ENCODE assay signal across 17 cellular contexts in the genomic region with DNA sequence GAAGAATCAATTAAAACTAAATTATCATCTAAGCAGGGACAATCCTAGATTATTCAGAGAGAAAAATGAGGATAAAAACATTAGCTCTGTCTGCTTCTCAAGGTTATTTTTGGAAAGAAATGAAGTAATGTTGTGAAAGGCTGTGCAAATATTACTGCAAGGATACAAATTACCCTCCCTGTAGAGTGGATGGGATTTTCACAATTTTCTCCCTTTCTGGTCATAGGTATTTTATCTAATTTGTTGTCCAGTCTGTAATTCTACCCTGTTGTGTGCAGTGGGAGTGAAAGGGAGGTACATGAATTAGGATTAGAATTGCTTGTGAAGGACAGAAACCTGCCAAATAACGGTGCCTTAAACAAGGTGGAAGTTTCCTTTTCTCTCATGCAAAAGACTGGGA.
"Had no signal": no experiment of that assay in that cellular context is flagged by ENCODE, and none has a peak within 500 bp of the region (broad histone marks: within the 10 kb centered on the region; RNA-seq: fewer than 3 reads in every experiment).

No MANE protein-coding gene starts in this region.

- H3K4me3 ChIP-seq: body of pancreas, ovary, suprapubic skin had no signal

- H3K27me3 Mint-ChIP-seq: activated B cell treated with CpG ODN at 0.5 μM for 24 hours; activated T-helper 17 cell treated with anti-CD3 and anti-CD28 coated beads, Interleukin-2, amount 50 U/mL, for 72 hours; type B pancreatic cell had no signal

- DNase-seq: activated B cell treated with CpG ODN at 0.5 μM for 24 hours; activated CD4-positive, alpha-beta T cell treated with anti-CD3 and anti-CD28 coated beads, Interleukin-2, amount 50 U/mL, for 1 hour; activated naive CD4-positive, alpha-beta T cell treated with anti-CD3 and anti-CD28 coated beads for 36 hours; activated T-cell treated with anti-CD3 and anti-CD28 coated beads for 4 hours; body of pancreas; central memory CD4-positive, alpha-beta T cell; erythroblast; hypothalamus; naive thymus-derived CD8-positive, alpha-beta T cell; ovary; stimulated activated CD4-positive, alpha-beta T cell treated with anti-CD3 and anti-CD28 coated beads, Interleukin-4, amount 100 ng/mL, for 1 hour; stimulated activated CD8-positive, alpha-beta memory T cell treated with anti-CD3 and anti-CD28 coated beads, Interleukin-4, amount 100 ng/mL, for 48 hours; stimulated activated naive CD8-positive, alpha-beta T cell treated with anti-CD3 and anti-CD28 coated beads, Interleukin-15, Interleukin-2, amounts not matched to agents 100 U/mL and 50 U/mL, for 24 hours had no signal

- H3K36me3 ChIP-seq: ovary, suprapubic skin had no signal

- H3K4me3 Mint-ChIP-seq: activated B cell treated with CpG ODN at 0.5 μM for 24 hours; activated naive CD4-positive, alpha-beta T cell treated with anti-CD3 and anti-CD28 coated beads for 36 hours; activated T-helper 17 cell treated with anti-CD3 and anti-CD28 coated beads, Interleukin-2, amount 50 U/mL, for 72 hours; naive thymus-derived CD8-positive, alpha-beta T cell; T-helper 1 cell treated with Interleukin-12 subunit alpha and Interleukin-12 subunit beta and Interleukin-4 antibody, amounts not matched to agents 30 μg/mL and 1 μg/mL, for 36 hours; type B pancreatic cell had no signal

- H3K9me3 Mint-ChIP-seq: activated B cell treated with CpG ODN at 0.5 μM for 24 hours; activated naive CD4-positive, alpha-beta T cell treated with anti-CD3 and anti-CD28 coated beads for 36 hours; activated T-helper 17 cell treated with anti-CD3 and anti-CD28 coated beads, Interleukin-2, amount 50 U/mL, for 72 hours; naive thymus-derived CD8-positive, alpha-beta T cell; T-helper 1 cell treated with Interleukin-12 subunit alpha and Interleukin-12 subunit beta and Interleukin-4 antibody, amounts not matched to agents 30 μg/mL and 1 μg/mL, for 36 hours had no signal

- H3K27ac ChIP-seq: ovary, suprapubic skin had no signal

- H3K27ac Mint-ChIP-seq: activated B cell treated with CpG ODN at 0.5 μM for 24 hours; activated naive CD4-positive, alpha-beta T cell treated with anti-CD3 and anti-CD28 coated beads for 36 hours; activated T-helper 17 cell treated with anti-CD3 and anti-CD28 coated beads, Interleukin-2, amount 50 U/mL, for 72 hours; naive thymus-derived CD8-positive, alpha-beta T cell; T-helper 1 cell treated with Interleukin-12 subunit alpha and Interleukin-12 subunit beta and Interleukin-4 antibody, amounts not matched to agents 30 μg/mL and 1 μg/mL, for 36 hours; type B pancreatic cell had no signal

- H3K9me3 ChIP-seq: body of pancreas, ovary, suprapubic skin had no signal

- ATAC-seq: activated T-helper 17 cell treated with anti-CD3 and anti-CD28 coated beads, Interleukin-2, amount 50 U/mL, for 72 hours; body of pancreas; naive thymus-derived CD8-positive, alpha-beta T cell; stimulated activated naive CD8-positive, alpha-beta T cell treated with anti-CD3 and anti-CD28 coated beads, Interleukin-15, Interleukin-2, amounts not matched to agents 100 U/mL and 50 U/mL, for 24 hours had no signal
